ENCODE assay signal across 33 cellular contexts in genomic region chr5:87329114-87329513, GRCh38.
"Had no signal": no experiment of that assay in that cellular context is flagged by ENCODE, and none has a peak within 500 bp of the region (broad histone marks: within the 10 kb centered on the region; RNA-seq: fewer than 3 reads in every experiment).

No MANE protein-coding gene starts in this region.

- H3K9me3 ChIP-seq: breast epithelium, gastrocnemius medialis, right atrium auricular region, thyroid gland, upper lobe of left lung had no signal

- H3K4me1 ChIP-seq: breast epithelium, parathyroid adenoma had no signal

- H3K27ac ChIP-seq: breast epithelium, gastrocnemius medialis, parathyroid adenoma, right atrium auricular region, thyroid gland, upper lobe of left lung, VCaP had no signal

- H3K27me3 ChIP-seq: breast epithelium, gastrocnemius medialis, right atrium auricular region, thyroid gland, upper lobe of left lung had no signal

- ATAC-seq: activated CD4-positive, CD25-positive, alpha-beta regulatory T cell treated with anti-CD3 and anti-CD28 coated beads, Interleukin-2, amount 50 U/mL, for 24 hours; activated naive CD8-positive, alpha-beta T cell treated with anti-CD3 and anti-CD28 coated beads, Interleukin-2, amount 50 U/mL, for 24 hours; gastrocnemius medialis; left cardiac atrium; naive thymus-derived CD8-positive, alpha-beta T cell; stimulated activated memory B cell treated with anti-CD40 and anti-IgM and Interleukin-4, amounts not matched to agents 10 μg/mL and 1 μg/mL and 100 μg/mL, for 72 hours; stimulated activated naive CD8-positive, alpha-beta T cell treated with anti-CD3 and anti-CD28 coated beads, Interleukin-15, amount 100 ng/mL, for 72 hours had no signal

- H3K27me3 Mint-ChIP-seq: activated CD4-positive, alpha-beta memory T cell treated with anti-CD3 and anti-CD28 coated beads, Interleukin-2, amount 10 ng/mL, durations not matched to agents 7 days and 5 days; activated CD4-positive, alpha-beta T cell treated with anti-CD3 and anti-CD28 coated beads, Interleukin-2, amount 10 ng/mL, durations not matched to agents 7 days and 5 days; activated naive CD8-positive, alpha-beta T cell treated with anti-CD3 and anti-CD28 coated beads, Interleukin-2, amount 50 U/mL, for 24 hours; activated T-cell treated with anti-CD3 and anti-CD28 coated beads, Interleukin-2, amount 50 U/mL, for 24 hours; central memory CD8-positive, alpha-beta T cell; dendritic cell treated with granulocyte-macrophage colony-stimulating factor and Interleukin-4, amounts not matched to agents 40 ng/mL and 50 ng/mL, for 4 days; naive thymus-derived CD8-positive, alpha-beta T cell; stimulated activated memory B cell treated with anti-CD40 and anti-IgM and Interleukin-4, amounts not matched to agents 10 μg/mL and 1 μg/mL and 100 μg/mL, for 72 hours; stimulated activated naive CD8-positive, alpha-beta T cell treated with anti-CD3 and anti-CD28 coated beads, Interleukin-15, amount 100 ng/mL, for 72 hours had no signal

- H3K27ac Mint-ChIP-seq: activated CD4-positive, alpha-beta memory T cell treated with anti-CD3 and anti-CD28 coated beads, Interleukin-2, amount 10 ng/mL, durations not matched to agents 7 days and 5 days; activated CD4-positive, alpha-beta T cell treated with anti-CD3 and anti-CD28 coated beads, Interleukin-2, amount 10 ng/mL, durations not matched to agents 7 days and 5 days; activated naive CD8-positive, alpha-beta T cell treated with anti-CD3 and anti-CD28 coated beads, Interleukin-2, amount 50 U/mL, for 24 hours; activated T-cell treated with anti-CD3 and anti-CD28 coated beads, Interleukin-2, amount 50 U/mL, for 24 hours; dendritic cell treated with granulocyte-macrophage colony-stimulating factor and Interleukin-4, amounts not matched to agents 40 ng/mL and 50 ng/mL, for 4 days; stimulated activated memory B cell treated with anti-CD40 and anti-IgM and Interleukin-4, amounts not matched to agents 10 μg/mL and 1 μg/mL and 100 μg/mL, for 72 hours; stimulated activated naive CD8-positive, alpha-beta T cell treated with anti-CD3 and anti-CD28 coated beads, Interleukin-15, amount 100 ng/mL, for 72 hours had no signal

- DNase-seq: activated CD4-positive, alpha-beta memory T cell treated with anti-CD3 and anti-CD28 coated beads, Interleukin-2, amount 10 ng/mL, durations not matched to agents 7 days and 5 days; activated CD4-positive, alpha-beta T cell treated with anti-CD3 and anti-CD28 coated beads, Interleukin-2, amount 10 ng/mL, durations not matched to agents 7 days and 5 days; activated CD8-positive, alpha-beta memory T cell treated with anti-CD3 and anti-CD28 coated beads, Interleukin-2, amount 50 U/mL, for 48 hours; activated gamma-delta T cell; activated naive CD4-positive, alpha-beta T cell treated with anti-CD3 and anti-CD28 coated beads, Interleukin-2, amount 50 U/mL, for 16 hours; activated naive CD8-positive, alpha-beta T cell treated with anti-CD3 and anti-CD28 coated beads, Interleukin-2, amount 50 U/mL, for 24 hours; activated T-cell treated with anti-CD3 and anti-CD28 coated beads, Interleukin-2, amount 50 U/mL, for 24 hours; amygdala; effector CD4-positive, alpha-beta T cell; gastrocnemius medialis; glutamatergic neuron; left cardiac atrium; midbrain; naive thymus-derived CD8-positive, alpha-beta T cell; occipital lobe; stimulated activated CD4-positive, alpha-beta T cell treated with anti-CD3 and anti-CD28 coated beads, Interleukin-1b, Interleukin-23, amount 100 ng/mL, for 48 hours; stimulated activated CD4-positive, alpha-beta T cell treated with anti-CD3 and anti-CD28 coated beads, Interleukin-4, amount 100 ng/mL, for 4 hours; stimulated activated CD8-positive, alpha-beta memory T cell treated with anti-CD3 and anti-CD28 coated beads, Interleukin-4, amount 100 ng/mL, for 48 hours; stimulated activated naive CD8-positive, alpha-beta T cell treated with anti-CD3 and anti-CD28 coated beads, Interleukin-15, amount 100 ng/mL, for 72 hours; substantia nigra; T-helper 9 cell; thyroid gland; upper lobe of left lung had no signal

- H3K9me3 Mint-ChIP-seq: activated naive CD8-positive, alpha-beta T cell treated with anti-CD3 and anti-CD28 coated beads, Interleukin-2, amount 50 U/mL, for 24 hours; activated T-cell treated with anti-CD3 and anti-CD28 coated beads, Interleukin-2, amount 50 U/mL, for 24 hours; central memory CD8-positive, alpha-beta T cell; naive thymus-derived CD8-positive, alpha-beta T cell; neural crest cell; stimulated activated memory B cell treated with anti-CD40 and anti-IgM and Interleukin-4, amounts not matched to agents 10 μg/mL and 1 μg/mL and 100 μg/mL, for 72 hours; stimulated activated naive CD8-positive, alpha-beta T cell treated with anti-CD3 and anti-CD28 coated beads, Interleukin-15, amount 100 ng/mL, for 72 hours had no signal

- H3K4me1 Mint-ChIP-seq: neural crest cell had no signal

- H3K36me3 ChIP-seq: breast epithelium, gastrocnemius medialis, thyroid gland had no signal

- H3K4me3 Mint-ChIP-seq: activated CD4-positive, alpha-beta memory T cell treated with anti-CD3 and anti-CD28 coated beads, Interleukin-2, amount 10 ng/mL, durations not matched to agents 7 days and 5 days; activated CD4-positive, alpha-beta T cell treated with anti-CD3 and anti-CD28 coated beads, Interleukin-2, amount 10 ng/mL, durations not matched to agents 7 days and 5 days; activated naive CD8-positive, alpha-beta T cell treated with anti-CD3 and anti-CD28 coated beads, Interleukin-2, amount 50 U/mL, for 24 hours; activated T-cell treated with anti-CD3 and anti-CD28 coated beads, Interleukin-2, amount 50 U/mL, for 24 hours; central memory CD8-positive, alpha-beta T cell; dendritic cell treated with granulocyte-macrophage colony-stimulating factor and Interleukin-4, amounts not matched to agents 40 ng/mL and 50 ng/mL, for 4 days; naive thymus-derived CD8-positive, alpha-beta T cell; neural crest cell; stimulated activated memory B cell treated with anti-CD40 and anti-IgM and Interleukin-4, amounts not matched to agents 10 μg/mL and 1 μg/mL and 100 μg/mL, for 72 hours; stimulated activated naive CD8-positive, alpha-beta T cell treated with anti-CD3 and anti-CD28 coated beads, Interleukin-15, amount 100 ng/mL, for 72 hours had no signal

- H3K4me3 ChIP-seq: breast epithelium, gastrocnemius medialis, right atrium auricular region, smooth muscle cell, thyroid gland, upper lobe of left lung had no signal
